ENCODE assay signal across 1 cellular context in the genomic region with DNA sequence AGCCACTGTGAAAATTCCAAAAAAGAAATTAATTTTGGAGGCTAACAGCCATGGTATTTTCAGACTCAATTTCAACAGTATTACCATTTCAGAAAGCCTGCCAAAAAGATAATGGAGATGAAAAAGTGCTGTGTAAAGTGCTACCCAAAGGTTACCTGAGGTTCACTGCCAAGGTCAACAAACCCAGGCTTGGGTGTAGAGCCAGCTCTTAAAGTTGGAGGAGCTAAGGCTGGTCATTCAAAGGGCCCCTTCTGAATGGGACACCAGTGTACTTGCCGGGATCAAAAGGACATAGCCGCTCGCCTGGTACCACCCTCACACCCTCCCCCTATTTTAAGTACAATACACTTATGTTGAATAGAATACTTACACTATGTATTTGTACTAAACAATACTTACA.
TF ChIP-seq lines count a peak whose summit lies in the region.

No MANE protein-coding gene starts in this region.

TF ChIP-seq in HepG2, 621 proteins besides CTCF, POLR2A, EP300 and RAD21 (continued from another document):
- TF ChIP-seq, protein P1, sequence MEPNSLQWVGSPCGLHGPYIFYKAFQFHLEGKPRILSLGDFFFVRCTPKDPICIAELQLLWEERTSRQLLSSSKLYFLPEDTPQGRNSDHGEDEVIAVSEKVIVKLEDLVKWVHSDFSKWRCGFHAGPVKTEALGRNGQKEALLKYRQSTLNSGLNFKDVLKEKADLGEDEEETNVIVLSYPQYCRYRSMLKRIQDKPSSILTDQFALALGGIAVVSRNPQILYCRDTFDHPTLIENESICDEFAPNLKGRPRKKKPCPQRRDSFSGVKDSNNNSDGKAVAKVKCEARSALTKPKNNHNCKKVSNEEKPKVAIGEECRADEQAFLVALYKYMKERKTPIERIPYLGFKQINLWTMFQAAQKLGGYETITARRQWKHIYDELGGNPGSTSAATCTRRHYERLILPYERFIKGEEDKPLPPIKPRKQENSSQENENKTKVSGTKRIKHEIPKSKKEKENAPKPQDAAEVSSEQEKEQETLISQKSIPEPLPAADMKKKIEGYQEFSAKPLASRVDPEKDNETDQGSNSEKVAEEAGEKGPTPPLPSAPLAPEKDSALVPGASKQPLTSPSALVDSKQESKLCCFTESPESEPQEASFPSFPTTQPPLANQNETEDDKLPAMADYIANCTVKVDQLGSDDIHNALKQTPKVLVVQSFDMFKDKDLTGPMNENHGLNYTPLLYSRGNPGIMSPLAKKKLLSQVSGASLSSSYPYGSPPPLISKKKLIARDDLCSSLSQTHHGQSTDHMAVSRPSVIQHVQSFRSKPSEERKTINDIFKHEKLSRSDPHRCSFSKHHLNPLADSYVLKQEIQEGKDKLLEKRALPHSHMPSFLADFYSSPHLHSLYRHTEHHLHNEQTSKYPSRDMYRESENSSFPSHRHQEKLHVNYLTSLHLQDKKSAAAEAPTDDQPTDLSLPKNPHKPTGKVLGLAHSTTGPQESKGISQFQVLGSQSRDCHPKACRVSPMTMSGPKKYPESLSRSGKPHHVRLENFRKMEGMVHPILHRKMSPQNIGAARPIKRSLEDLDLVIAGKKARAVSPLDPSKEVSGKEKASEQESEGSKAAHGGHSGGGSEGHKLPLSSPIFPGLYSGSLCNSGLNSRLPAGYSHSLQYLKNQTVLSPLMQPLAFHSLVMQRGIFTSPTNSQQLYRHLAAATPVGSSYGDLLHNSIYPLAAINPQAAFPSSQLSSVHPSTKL (CRISPR knock-in tag; IDR thresholded peaks at IDR 0.05): no peak
- TF ChIP-seq, protein P2, sequence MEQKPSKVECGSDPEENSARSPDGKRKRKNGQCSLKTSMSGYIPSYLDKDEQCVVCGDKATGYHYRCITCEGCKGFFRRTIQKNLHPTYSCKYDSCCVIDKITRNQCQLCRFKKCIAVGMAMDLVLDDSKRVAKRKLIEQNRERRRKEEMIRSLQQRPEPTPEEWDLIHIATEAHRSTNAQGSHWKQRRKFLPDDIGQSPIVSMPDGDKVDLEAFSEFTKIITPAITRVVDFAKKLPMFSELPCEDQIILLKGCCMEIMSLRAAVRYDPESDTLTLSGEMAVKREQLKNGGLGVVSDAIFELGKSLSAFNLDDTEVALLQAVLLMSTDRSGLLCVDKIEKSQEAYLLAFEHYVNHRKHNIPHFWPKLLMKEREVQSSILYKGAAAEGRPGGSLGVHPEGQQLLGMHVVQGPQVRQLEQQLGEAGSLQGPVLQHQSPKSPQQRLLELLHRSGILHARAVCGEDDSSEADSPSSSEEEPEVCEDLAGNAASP (CRISPR knock-in tag; IDR thresholded peaks at IDR 0.05; ENCODE audit: borderline replicate concordance): peak; percentile 53; the same call in 1 of the 2 replicates
- TF ChIP-seq NR2F6 (IDR thresholded peaks at IDR 0.05) (peak; percentile 47), NR2F6 (CRISPR knock-in tag; IDR thresholded peaks at IDR 0.05) (peak; percentile 40; the same call in 1 of the 2 replicates), ZNF652 (CRISPR knock-in tag; IDR thresholded peaks at IDR 0.05; ENCODE audit: borderline replicate concordance, low read depth) (no peak), SKI (IDR thresholded peaks at IDR 0.05; ENCODE audit: partially characterized antibody) (peak; percentile 52), ZNF30 (CRISPR knock-in tag; IDR thresholded peaks at IDR 0.05) (no peak), RARA (CRISPR knock-in tag; IDR thresholded peaks at IDR 0.05) (peak; percentile 89), SRSF9 (IDR thresholded peaks at IDR 0.05; ENCODE audit: borderline replicate concordance, insufficient read depth, low read depth, low read length, poor library complexity, severe bottlenecking) (no peak), CAMTA2 (CRISPR knock-in tag; IDR thresholded peaks at IDR 0.05; ENCODE audit: borderline replicate concordance) (no peak)
